ENCODE assay signal across 9 cellular contexts in genomic region chr4:42385534-42385933, GRCh38. TPM values are rescaled to one million over a fixed set of nuclear protein-coding genes. Genes with fewer than 3 reads are reported as not detected.
"Had no signal": no experiment of that assay in that cellular context is flagged by ENCODE, and none has a peak within 500 bp of the region (broad histone marks: within the 10 kb centered on the region; RNA-seq: fewer than 3 reads in every experiment).

No MANE protein-coding gene starts in this region.

- H3K4me3 Mint-ChIP-seq: GM23338, H9, HFFc6 had no signal

- ATAC-seq: GM23338, HCT116 had no signal

- H3K9ac ChIP-seq: GM23248 had no signal

- H3K9me3 Mint-ChIP-seq: GM23338, H9 had no signal

- H3K27ac Mint-ChIP-seq: GM23338, H9, HFFc6 had no signal

- H3K4me1 ChIP-seq: HAP-1 had no signal

- DNase-seq: GOT3, H7, H9, HCEC 1CT, HFFc6 had no signal

- H3K4me2 ChIP-seq: GM23338 had no signal

- H3K36me3 ChIP-seq: HAP-1 had no signal

- H3K9me3 ChIP-seq: HAP-1 had no signal

- H3K27ac ChIP-seq: GM23248 had no signal

- H2AFZ ChIP-seq: GM23248, GM23338 had no signal

- H3K4me3 ChIP-seq: GM23248, GM23338, HAP-1 had no signal

RNA-seq across cellular contexts. Expression of gene SHISA3, which starts 11.8 kb away (rescaled TPM):
- total RNA-seq: HFFc6 had no signal
